8 cellular contexts compared by ENCODE assay signal in genomic region chr7:127447326-127447945, GRCh38. TPM values are rescaled to one million over a fixed set of nuclear protein-coding genes. Genes with fewer than 3 reads are reported as not detected.
A peak's percentile ranks its signal among the peaks of the same experiment; 100 is the strongest.
DNase-seq lines count a peak whose midpoint lies in the region; ATAC-seq, FAIRE-seq and TF ChIP-seq lines count a peak whose summit lies in the region.

No MANE protein-coding gene starts in this region.

- peak; percentile 87 for TF ChIP-seq RAD21 in GM12878 (IDR thresholded peaks at IDR 0.05; ENCODE audit: insufficient read depth, low read depth, low read length)

- H3K27me3 ChIP-seq in GM12878 (replicated peaks in 1 of 2; ENCODE audit: control insufficient read depth in 2 of 2, insufficient read depth in 2 of 2, low read length in 1 of 2) (no peaks in the 10 kb centered on the region), aorta (ENCODE audit: control insufficient read depth in 1 of 2, insufficient read depth in 2 of 2, low read length in 1 of 2) (no peaks in the 10 kb centered on the region)

- peak; percentile 95 for FAIRE-seq in GM12878 (lab: Jason Lieb, UNC)

- WGBS in GM12878 (ENCODE audit: insufficient coverage, insufficient replicate concordance, low lambda C conversion rate, missing lambda C conversion rate) = 7% methylated on average over 1 of the region's 1 CpG
- WGBS in aorta, 2 donors = 0% methylated on average over 1 of the region's 1 CpG

- no peak overlapping the region for H2AFZ ChIP-seq in GM12878 (ENCODE audit: control insufficient read depth, low read depth, low read length)

- no peak overlapping the region for H3K4me3 ChIP-seq in GM12878
- no peak overlapping the region for H3K4me3 ChIP-seq in aorta (ENCODE audit: low read length in 2 of 2)

- no peak for TF ChIP-seq POLR2A in GM12878 (IDR thresholded peaks at IDR 0.05; ENCODE audit: low read depth, low read length)

- H4K20me1 ChIP-seq in GM12878 (ENCODE audit: control insufficient read depth, insufficient read depth) = no peaks in the 10 kb centered on the region

- intact Hi-C loops in GM12878 (cut with micrococcal nuclease; ENCODE audit: unreplicated experiment) (loop anchor here (2.0 to 5.0 kb wide), 3 partner anchors 101 to 760 kb away; no protein-coding TSS in a partner anchor), aorta (cut with DNase I) (no loop called here)

- H3K36me3 Mint-ChIP-seq in T-cell = peaks cover 7% of the 10 kb centered on the region
- H3K36me3 Mint-ChIP-seq in mesothelial cell of epicardium = no peaks in the 10 kb centered on the region

- no peak overlapping the region for H3K4me3 Mint-ChIP-seq in T-cell
- H3K4me3 Mint-ChIP-seq in mesothelial cell of epicardium = no peak overlapping the region

- H3K9me3 Mint-ChIP-seq in T-cell (peaks cover 3 to 12% (median 9%) of the 10 kb centered on the region in 3 donors), mesothelial cell of epicardium (peaks cover 34% of the 10 kb centered on the region)

- no TSS peak for BruUV-seq in GM12878 (replicated peaks; lab: Mats Ljungman, UMichigan)

- POLR2A ChIA-PET in T-cell (lab: Charles Lee) = interaction anchor here (0.6 to 1.0 kb wide), 3 partner anchors 81 to 762 kb away, joined by 3 to 8 read pairs (median 4); no protein-coding TSS in a partner anchor
- POLR2A ChIA-PET in GM12878 (lab: Charles Lee) = interaction anchor here (0.6 kb wide), 1 partner anchor 94 kb away, joined by 3 read pairs; no protein-coding TSS in a partner anchor

- ATAC-seq in GM21825 (IDR thresholded peaks at IDR 0.05; ENCODE audit: unreplicated experiment) (peak; percentile 100), T-cell (replicated peaks in 1 of 4) (peak; percentile 80 to 95 (median 88)), GM12878 (peak; percentile 100), aorta (ENCODE audit: low FRiP score) (peak; percentile 29)

- peak; percentile 88 for TF ChIP-seq CTCF in GM12872 (IDR thresholded peaks at IDR 0.05; ENCODE audit: insufficient read depth, low read depth, low read length)
- TF ChIP-seq CTCF in GM12878 (IDR thresholded peaks at IDR 0.05 in 2 of 3, conservative IDR thresholded peaks at IDR 0.05 in 1 of 3; ENCODE audit: control insufficient read depth in 2 of 3, extremely low read depth in 1 of 3, insufficient read depth in 1 of 3, low read depth in 3 of 3, low read length in 3 of 3) = peak; percentile 64 to 85 (median 77)
- TF ChIP-seq CTCF in mesothelial cell of epicardium (IDR thresholded peaks at IDR 0.05; ENCODE audit: unreplicated experiment) = peak; percentile 26

- H3K4me1 Mint-ChIP-seq in T-cell (peaks cover 21 to 31% (median 30%) of the 10 kb centered on the region in 3 donors), mesothelial cell of epicardium (no peaks in the 10 kb centered on the region)

- H3K4me2 ChIP-seq in GM12878 (ENCODE audit: control insufficient read depth, insufficient read depth) = no peak overlapping the region

- TF ChIP-seq EP300 in GM12878 (IDR thresholded peaks at IDR 0.05; ENCODE audit: borderline replicate concordance in 1 of 2, control insufficient read depth in 1 of 2, low read depth in 2 of 2, low read length in 2 of 2) = no peak

- CTCF ChIA-PET in T-cell (lab: Charles Lee) (interaction anchor here (0.6 to 1.7 kb wide), 15 partner anchors 13 to 762 kb away, joined by 3 to 22 read pairs (median 4); no protein-coding TSS in a partner anchor), GM12878 (lab: Yijun Ruan, JAX) (interaction anchor here (0.7 to 2.7 kb wide), 37 partner anchors 9 to 762 kb away, joined by 3 to 31 read pairs (median 4); partner anchors contain the start of gene ZNF800)

- RAD21 ChIA-PET in GM12878 (lab: Charles Lee; ENCODE audit: unreplicated experiment) = interaction anchor here (0.8 to 2.3 kb wide), 12 partner anchors 30 to 763 kb away, joined by 3 to 20 read pairs (median 4); partner anchors contain the start of gene ZNF800

- DNase-seq in KBM-7 (peak; percentile 79), T-cell (peak in 33 of 34 experiments; percentile 13 to 60 (median 37)), GM12878 (ENCODE audit: low read depth, low spot score) (peak; percentile 28), mesothelial cell of epicardium (ENCODE audit: low spot score in 2 of 2, unreplicated experiment in 2 of 2) (no peak), aorta (no peak), HPDE6-E6E7 (ENCODE audit: extremely low spot score) (no peak)

- H3K9me3 ChIP-seq in GM12878 (replicated peaks; ENCODE audit: control insufficient read depth, insufficient read depth, low read length) (peaks cover 5% of the 10 kb centered on the region; the same call in 2 of the 3 replicates), aorta (ENCODE audit: control insufficient read depth, low read length) (peaks cover 14% of the 10 kb centered on the region)

- no peaks in the 10 kb centered on the region for H3K79me2 ChIP-seq in GM12878 (ENCODE audit: control insufficient read depth, insufficient read depth, low read length)

- H3K36me3 ChIP-seq in GM12878 (ENCODE audit: control insufficient read depth in 2 of 2, insufficient read depth in 2 of 2, low read length in 1 of 2) (no peaks in the 10 kb centered on the region), aorta (ENCODE audit: control insufficient read depth in 1 of 2, insufficient read depth in 2 of 2, low read length in 1 of 2) (no peaks in the 10 kb centered on the region)

- no peak overlapping the region for H3K9ac ChIP-seq in GM12878 (ENCODE audit: control insufficient read depth, insufficient read depth, low read length)

- H3K27ac ChIP-seq in GM12878 (ENCODE audit: control insufficient read depth, insufficient read depth) (no peak overlapping the region), aorta (ENCODE audit: low read depth in 1 of 2, low read length in 2 of 2) (no peak overlapping the region)

- H3K27ac Mint-ChIP-seq in T-cell (peak overlapping the region; percentile 59 to 68), mesothelial cell of epicardium (no peak overlapping the region)

- peaks cover 5 to 17% of the 10 kb centered on the region in 2 donors for H3K27me3 Mint-ChIP-seq in T-cell
- H3K27me3 Mint-ChIP-seq in mesothelial cell of epicardium (ENCODE audit: low read depth) = peaks cover 29% of the 10 kb centered on the region

- H3K4me1 ChIP-seq in GM12878 (ENCODE audit: control insufficient read depth, insufficient read depth, low read length) = no peaks in the 10 kb centered on the region
- H3K4me1 ChIP-seq in aorta (ENCODE audit: control insufficient read depth in 1 of 2, insufficient read depth in 2 of 2, low read length in 2 of 2) = no peaks in the 10 kb centered on the region

- SMC1A ChIA-PET in GM12878 (lab: Charles Lee; ENCODE audit: uncharacterized antibody, unreplicated experiment) = interaction anchor here (0.6 to 2.5 kb wide), 11 partner anchors 30 to 763 kb away, joined by 3 to 17 read pairs (median 4); no protein-coding TSS in a partner anchor

- in situ Hi-C loops in KBM-7 (cut with MboI; ENCODE audit: low pct_unique_long_range_greater_than_20kb, low sequenced_read_pairs) = no loop called here
- in situ Hi-C loops in GM12878 (cut with MboI) = loop anchor here (5.0 kb wide), 1 partner anchor 100 kb away; no protein-coding TSS in a partner anchor

TF ChIP-seq in GM12878, 131 proteins besides CTCF, POLR2A, EP300 and RAD21 (continues in another document):
- TF ChIP-seq MEF2B (IDR thresholded peaks at IDR 0.05; ENCODE audit: partially characterized antibody, poor library complexity, severe bottlenecking) = no peak
- TF ChIP-seq PBX3 (IDR thresholded peaks at IDR 0.05; ENCODE audit: insufficient replicate concordance, low read depth, low read length) = no peak
- no peak for TF ChIP-seq ASH2L (IDR thresholded peaks at IDR 0.05; ENCODE audit: borderline replicate concordance, low read depth)
- TF ChIP-seq ZNF622 (IDR thresholded peaks at IDR 0.05) = no peak

RNA-seq across cellular contexts. Expression of gene ZNF800, which starts 54.9 kb away (rescaled TPM):
- total RNA-seq in T-cell (10 to 100 TPM; 59.6 to 75.0 (median 64.3) TPM), GM12878 (2014; rRNA removed) (14.5 and 16.7 TPM in 2 replicates), GM12878 (2014; rRNA removed; fragmentation: Illumina TruSeq; extraction: Trizol) (33.9 and 34.3 TPM in 2 replicates), GM12878 (2021) (28.5 and 31.2 TPM in 2 replicates), mesothelial cell of epicardium (22.5 to 24.8 TPM (median 23.4 TPM) in 3 replicates), aorta (10 to 100 TPM; 39.5 to 46.8 TPM)
- total RNA-seq in GM12878 (2013; cell fraction: nucleolus; rRNA removed) = 74.0 and 78.7 TPM in 2 replicates
- polyA plus RNA-seq in GM12878 (2011; ENCODE audit: low read depth) = 6.9 TPM
- polyA plus RNA-seq in GM12878 (2011; rRNA removed) (23.0 and 31.8 TPM in 2 replicates), GM12878 (2014; fragmentation: Illumina TruSeq; extraction: Trizol) (24.5 and 38.1 TPM in 2 replicates), GM12878 (2014; fragmentation: Nextera tagmentation; extraction: Ambion mirVana) (1 to 10 TPM; 6.8 to 7.4 TPM), GM12878 (2014; rRNA removed) (11.0 and 11.8 TPM in 2 replicates), GM12878 (2016; fragmentation: Nextera tagmentation; extraction: Ambion mirVana) (10 to 100 TPM; 26.6 to 27.6 TPM), aorta (1 to 10 TPM; 3.4 to 8.1 TPM)
- 8.9 and 13.6 TPM in 2 replicates for polyA plus RNA-seq in GM12878 (2011; cell fraction: cytosol; rRNA removed)
- polyA plus RNA-seq in GM12878 (2011; cell fraction: nucleus; rRNA removed) = 16.8 and 17.5 TPM in 2 replicates
- polyA plus RNA-seq in GM12878 (2012) = 11.8 and 13.5 TPM in 2 replicates
- 18.2 and 29.6 TPM in 2 replicates for polyA minus RNA-seq in GM12878 (2011; rRNA and poly(A)+ RNA removed)
- 17.6 and 20.5 TPM in 2 replicates for polyA minus RNA-seq in GM12878 (2011; cell fraction: cytosol; rRNA and poly(A)+ RNA removed)
- polyA minus RNA-seq in GM12878 (2011; cell fraction: nucleus; rRNA and poly(A)+ RNA removed) = 29.5 and 47.8 TPM in 2 replicates

Comparison
In these comparisons a context has a peak if more than half of its experiments do, and no peak if none do; other contexts are left out.
1. CTCF ChIP-seq: peak in every context shown above with its lines; median percentile 88 in GM12872; 77 in GM12878; 26 in mesothelial cell of epicardium.
2. ATAC-seq: peak in every context shown above with its lines; median percentile 100 in GM21825; 100 in GM12878; 88 in T-cell; 29 in aorta.
3. DNase-seq: peak in KBM-7 (single experiment), T-cell (33 of 34) and GM12878 (single experiment); none in mesothelial cell of epicardium (0 of 2), aorta (0 of 2) and HPDE6-E6E7 (single experiment).